In the genomic region with DNA sequence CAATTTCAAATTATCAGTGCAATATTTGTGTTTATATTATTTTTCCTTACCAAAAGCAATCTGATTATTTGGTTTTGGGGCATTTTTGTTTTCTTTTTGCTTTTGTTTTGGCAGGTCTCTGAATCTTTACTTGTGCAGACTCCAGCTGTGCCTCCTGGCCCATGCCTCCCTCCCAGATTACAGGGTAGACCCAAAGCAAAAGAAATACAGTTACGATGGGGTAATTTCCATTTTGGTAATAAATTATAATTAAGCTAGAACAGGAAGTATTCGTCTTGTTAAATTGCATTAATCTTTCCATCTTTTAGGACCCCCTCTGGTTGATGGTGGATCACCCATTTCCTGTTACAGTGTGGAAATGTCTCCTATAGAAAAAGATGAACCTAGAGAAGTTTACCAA, we compare ENCODE assay signal across 36 cellular contexts. TPM values are rescaled to one million over a fixed set of nuclear protein-coding genes. Genes with fewer than 3 reads are reported as not detected.
"Had no signal": no experiment of that assay in that cellular context is flagged by ENCODE, and none has a peak within 500 bp of the region (broad histone marks: within the 10 kb centered on the region; RNA-seq: fewer than 3 reads in every experiment).

No MANE protein-coding gene starts in this region.

- H3K36me3 ChIP-seq: WERI-Rb-1 had no signal

- H3K27me3 ChIP-seq: body of pancreas, esophagus squamous epithelium, gastroesophageal sphincter had no signal

- H3K9me3 Mint-ChIP-seq: activated B cell treated with CpG ODN at 0.5 μM for 24 hours; activated CD8-positive, alpha-beta T cell treated with anti-CD3 and anti-CD28 coated beads for 36 hours; activated T-cell treated with anti-CD3 and anti-CD28 coated beads, Interleukin-2, amount 50 U/mL, for 4 hours; activated T-helper 17 cell treated with anti-CD3 and anti-CD28 coated beads, Interleukin-2, amount 50 U/mL, for 72 hours; T-cell; T-helper 1 cell treated with Interleukin-12 subunit alpha and Interleukin-12 subunit beta and Interleukin-4 antibody, amounts not matched to agents 30 μg/mL and 1 μg/mL, for 36 hours; T-helper 2 cell treated with Interferon-gamma antibody and Interleukin-4, amounts not matched to agents 5 μg/mL and 100 μg/mL, for 36 hours had no signal

- DNase-seq: activated B cell treated with CpG ODN at 0.5 μM for 24 hours; activated CD4-positive, alpha-beta T cell treated with anti-CD3 and anti-CD28 coated beads for 48 hours; activated CD4-positive, alpha-beta T cell treated with anti-CD3 and anti-CD28 coated beads, Interleukin-2, amount 50 U/mL, for 1 hour; activated CD4-positive, alpha-beta T cell treated with anti-CD3 and anti-CD28 coated beads, Interleukin-2, amount 50 U/mL, for 48 hours; activated CD8-positive, alpha-beta memory T cell treated with anti-CD3 and anti-CD28 coated beads for 24 hours; activated CD8-positive, alpha-beta T cell treated with anti-CD3 and anti-CD28 coated beads for 36 hours; activated effector memory CD4-positive, alpha-beta T cell treated with Interleukin-2 at 50 U/mL for 16 hours; activated gamma-delta T cell treated with Interleukin-2 at 50 U/mL for 16 hours; activated naive CD4-positive, alpha-beta T cell treated with anti-CD3 and anti-CD28 coated beads, Interleukin-2, amount 50 U/mL, for 16 hours; activated naive CD4-positive, alpha-beta T cell treated with Interleukin-2 at 50 U/mL for 16 hours; activated T-cell treated with anti-CD3 and anti-CD28 coated beads, Interleukin-2, amount 50 U/mL, for 4 hours; amniotic stem cell; aorta; body of pancreas; caudate nucleus; cortex of kidney; dermis blood vessel endothelial cell; effector CD4-positive, alpha-beta T cell; esophagus squamous epithelium; foreskin melanocyte; T-cell; T1000; WERI-Rb-1 had no signal

- H3K4me1 Mint-ChIP-seq: activated B cell treated with CpG ODN at 0.5 μM for 24 hours; activated T-helper 17 cell treated with anti-CD3 and anti-CD28 coated beads, Interleukin-2, amount 50 U/mL, for 72 hours had no signal

- H3K9me3 ChIP-seq: body of pancreas, esophagus squamous epithelium, gastroesophageal sphincter had no signal

- ATAC-seq: activated CD4-positive, CD25-positive, alpha-beta regulatory T cell treated with anti-CD3 and anti-CD28 coated beads, Interleukin-2, amount 50 U/mL, for 24 hours; activated CD8-positive, alpha-beta T cell treated with anti-CD3 and anti-CD28 coated beads for 36 hours; activated T-cell treated with anti-CD3 and anti-CD28 coated beads, Interleukin-2, amount 50 U/mL, for 4 hours; activated T-helper 17 cell treated with anti-CD3 and anti-CD28 coated beads, Interleukin-2, amount 50 U/mL, for 72 hours; body of pancreas; gastroesophageal sphincter; T-cell had no signal

- H3K27me3 Mint-ChIP-seq: activated B cell treated with CpG ODN at 0.5 μM for 24 hours; activated CD8-positive, alpha-beta T cell treated with anti-CD3 and anti-CD28 coated beads for 36 hours; activated naive CD8-positive, alpha-beta T cell; activated T-helper 17 cell treated with anti-CD3 and anti-CD28 coated beads, Interleukin-2, amount 50 U/mL, for 72 hours; T-cell had no signal

- H3K27ac Mint-ChIP-seq: activated B cell treated with CpG ODN at 0.5 μM for 24 hours; activated CD8-positive, alpha-beta T cell treated with anti-CD3 and anti-CD28 coated beads for 36 hours; activated naive CD8-positive, alpha-beta T cell; activated T-helper 17 cell treated with anti-CD3 and anti-CD28 coated beads, Interleukin-2, amount 50 U/mL, for 72 hours; T-helper 1 cell treated with Interleukin-12 subunit alpha and Interleukin-12 subunit beta and Interleukin-4 antibody, amounts not matched to agents 30 μg/mL and 1 μg/mL, for 36 hours; T-helper 2 cell treated with Interferon-gamma antibody and Interleukin-4, amounts not matched to agents 5 μg/mL and 100 μg/mL, for 36 hours had no signal

- H3K4me1 ChIP-seq: esophagus squamous epithelium, gastroesophageal sphincter had no signal

- H3K4me3 Mint-ChIP-seq: activated B cell treated with CpG ODN at 0.5 μM for 24 hours; activated CD8-positive, alpha-beta T cell treated with anti-CD3 and anti-CD28 coated beads for 36 hours; activated naive CD8-positive, alpha-beta T cell; activated T-cell treated with anti-CD3 and anti-CD28 coated beads, Interleukin-2, amount 50 U/mL, for 4 hours; activated T-helper 17 cell treated with anti-CD3 and anti-CD28 coated beads, Interleukin-2, amount 50 U/mL, for 72 hours; T-cell; T-helper 1 cell treated with Interleukin-12 subunit alpha and Interleukin-12 subunit beta and Interleukin-4 antibody, amounts not matched to agents 30 μg/mL and 1 μg/mL, for 36 hours; T-helper 2 cell treated with Interferon-gamma antibody and Interleukin-4, amounts not matched to agents 5 μg/mL and 100 μg/mL, for 36 hours had no signal

- H3K4me3 ChIP-seq: body of pancreas, esophagus squamous epithelium, gastroesophageal sphincter had no signal

- H3K27ac ChIP-seq: body of pancreas, epithelial cell of prostate, esophagus squamous epithelium, gastroesophageal sphincter, WERI-Rb-1 had no signal

RNA-seq across cellular contexts. Expression of a gene that starts 29.2 kb away (rescaled TPM):
- total RNA-seq: activated B cell treated with CpG ODN at 0.5 μM for 24 hours; activated CD8-positive, alpha-beta T cell treated with anti-CD3 and anti-CD28 coated beads for 36 hours; activated T-cell treated with anti-CD3 and anti-CD28 coated beads, Interleukin-2, amount 50 U/mL, for 4 hours; activated T-helper 17 cell treated with anti-CD3 and anti-CD28 coated beads, Interleukin-2, amount 50 U/mL, for 72 hours; aorta; body of pancreas; chondrocyte; dermis blood vessel endothelial cell; endothelial cell of umbilical vein; fibroblast of lung; fibroblast of villous mesenchyme; glomerular endothelial cell; T-cell had no signal
- polyA plus RNA-seq: endothelial cell of umbilical vein, esophagus, fibroblast of lung had no signal
